Comparison of ENCODE assay signal across 1 cellular context in the genomic region with DNA sequence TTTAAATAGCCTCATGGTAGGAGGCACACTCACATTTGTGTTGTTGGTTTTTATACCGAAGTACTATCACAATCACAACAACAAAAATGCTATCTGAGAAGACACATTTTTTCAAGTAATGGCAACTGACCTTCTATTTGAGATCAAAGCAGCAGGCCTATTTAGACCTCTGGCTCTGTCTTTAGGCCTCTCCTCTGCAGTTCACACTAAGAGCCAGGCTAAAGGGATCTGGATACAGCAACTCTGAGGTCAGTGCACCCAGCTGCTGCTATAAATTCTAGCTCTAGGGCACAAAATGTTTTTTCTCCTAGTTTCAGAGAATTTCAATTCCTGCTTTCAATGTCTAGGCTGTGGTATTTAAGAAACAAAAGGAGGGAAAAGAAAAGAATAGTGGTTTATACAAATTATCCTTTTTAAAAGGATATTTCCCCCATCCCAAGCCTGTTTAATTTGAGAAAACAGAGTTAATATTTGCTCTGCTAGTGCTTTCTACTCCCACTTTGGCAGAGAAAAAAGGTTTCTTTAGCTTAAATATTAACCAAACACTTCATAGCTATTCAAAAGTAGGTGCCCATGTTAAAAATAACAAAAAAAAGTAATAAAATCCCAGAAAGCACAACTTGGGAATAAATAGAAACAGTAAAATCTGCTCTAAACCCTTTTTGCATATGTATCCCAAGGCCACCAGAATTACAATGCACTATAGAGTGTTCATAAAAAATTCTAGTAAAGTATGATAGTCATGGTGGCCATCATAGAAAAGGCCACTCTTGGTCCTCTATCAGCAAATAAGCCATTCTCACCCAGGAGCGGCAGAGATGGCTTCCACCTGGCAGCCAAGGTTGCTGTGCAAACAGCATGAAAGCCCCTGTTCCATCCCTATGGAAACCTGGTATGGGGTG.
TF ChIP-seq lines count a peak whose summit lies in the region.

No MANE protein-coding gene starts in this region.

TF ChIP-seq in HepG2, 621 proteins besides CTCF, POLR2A, EP300 and RAD21 (continued from another document and continues in another):
- TF ChIP-seq, protein P1, sequence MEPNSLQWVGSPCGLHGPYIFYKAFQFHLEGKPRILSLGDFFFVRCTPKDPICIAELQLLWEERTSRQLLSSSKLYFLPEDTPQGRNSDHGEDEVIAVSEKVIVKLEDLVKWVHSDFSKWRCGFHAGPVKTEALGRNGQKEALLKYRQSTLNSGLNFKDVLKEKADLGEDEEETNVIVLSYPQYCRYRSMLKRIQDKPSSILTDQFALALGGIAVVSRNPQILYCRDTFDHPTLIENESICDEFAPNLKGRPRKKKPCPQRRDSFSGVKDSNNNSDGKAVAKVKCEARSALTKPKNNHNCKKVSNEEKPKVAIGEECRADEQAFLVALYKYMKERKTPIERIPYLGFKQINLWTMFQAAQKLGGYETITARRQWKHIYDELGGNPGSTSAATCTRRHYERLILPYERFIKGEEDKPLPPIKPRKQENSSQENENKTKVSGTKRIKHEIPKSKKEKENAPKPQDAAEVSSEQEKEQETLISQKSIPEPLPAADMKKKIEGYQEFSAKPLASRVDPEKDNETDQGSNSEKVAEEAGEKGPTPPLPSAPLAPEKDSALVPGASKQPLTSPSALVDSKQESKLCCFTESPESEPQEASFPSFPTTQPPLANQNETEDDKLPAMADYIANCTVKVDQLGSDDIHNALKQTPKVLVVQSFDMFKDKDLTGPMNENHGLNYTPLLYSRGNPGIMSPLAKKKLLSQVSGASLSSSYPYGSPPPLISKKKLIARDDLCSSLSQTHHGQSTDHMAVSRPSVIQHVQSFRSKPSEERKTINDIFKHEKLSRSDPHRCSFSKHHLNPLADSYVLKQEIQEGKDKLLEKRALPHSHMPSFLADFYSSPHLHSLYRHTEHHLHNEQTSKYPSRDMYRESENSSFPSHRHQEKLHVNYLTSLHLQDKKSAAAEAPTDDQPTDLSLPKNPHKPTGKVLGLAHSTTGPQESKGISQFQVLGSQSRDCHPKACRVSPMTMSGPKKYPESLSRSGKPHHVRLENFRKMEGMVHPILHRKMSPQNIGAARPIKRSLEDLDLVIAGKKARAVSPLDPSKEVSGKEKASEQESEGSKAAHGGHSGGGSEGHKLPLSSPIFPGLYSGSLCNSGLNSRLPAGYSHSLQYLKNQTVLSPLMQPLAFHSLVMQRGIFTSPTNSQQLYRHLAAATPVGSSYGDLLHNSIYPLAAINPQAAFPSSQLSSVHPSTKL (CRISPR knock-in tag; IDR thresholded peaks at IDR 0.05) = peak; percentile 80
- TF ChIP-seq BRCA1 (CRISPR knock-in tag; IDR thresholded peaks at IDR 0.05) (0 out of 2 replicates have a peak, but pooled peaks have one; percentile 71), ZBTB7B (CRISPR knock-in tag; IDR thresholded peaks at IDR 0.05) (0 out of 2 replicates have a peak, but pooled peaks have one; percentile 36), POLR2G (IDR thresholded peaks at IDR 0.05; ENCODE audit: low read depth, low read length) (peak; percentile 68), ZNF570 (CRISPR knock-in tag; IDR thresholded peaks at IDR 0.05; ENCODE audit: borderline replicate concordance) (no peak), RARG (CRISPR knock-in tag; IDR thresholded peaks at IDR 0.05; ENCODE audit: low read depth) (no peak), HDAC2 (CRISPR knock-in tag; IDR thresholded peaks at IDR 0.05) (peak; percentile 40), ATF1 (CRISPR knock-in tag; IDR thresholded peaks at IDR 0.05) (peak; percentile 44; the same call in 1 of the 2 replicates), ADNP (CRISPR knock-in tag; IDR thresholded peaks at IDR 0.05) (0 out of 2 replicates have a peak, but pooled peaks have one; percentile 21), NCOR1 (IDR thresholded peaks at IDR 0.05; ENCODE audit: borderline replicate concordance, low read length) (peak; percentile 47; the same call in 1 of the 2 replicates), NKX3-1 (CRISPR knock-in tag; IDR thresholded peaks at IDR 0.05) (peak; percentile 51; the same call in 1 of the 2 replicates), ZSCAN20 (CRISPR knock-in tag; IDR thresholded peaks at IDR 0.05; ENCODE audit: borderline replicate concordance) (0 out of 2 replicates have a peak, but pooled peaks have one; percentile 63), SALL1 (CRISPR knock-in tag; IDR thresholded peaks at IDR 0.05) (peak; percentile 45), TCF7L2 (IDR thresholded peaks at IDR 0.05; ENCODE audit: low read depth, low read length) (peak; percentile 59; the same call in 1 of the 2 replicates), ZNF331 (CRISPR knock-in tag; IDR thresholded peaks at IDR 0.05) (peak; percentile 42; the same call in 1 of the 2 replicates), HOXA3 (CRISPR knock-in tag; IDR thresholded peaks at IDR 0.05) (0 out of 2 replicates have a peak, but pooled peaks have one; percentile 28), ZNF12 (CRISPR knock-in tag; IDR thresholded peaks at IDR 0.05) (peak; percentile 81), KAT8 (CRISPR knock-in tag; IDR thresholded peaks at IDR 0.05) (0 out of 2 replicates have a peak, but pooled peaks have one; percentile 12), KDM6A (CRISPR knock-in tag; IDR thresholded peaks at IDR 0.05; ENCODE audit: low read depth) (peak; percentile 68; the same call in 1 of the 2 replicates), ZMYM4 (CRISPR knock-in tag; IDR thresholded peaks at IDR 0.05) (peak; percentile 48), ZSCAN29 (CRISPR knock-in tag; conservative IDR thresholded peaks at IDR 0.05) (0 out of 2 replicates have a peak, but pooled peaks have one; percentile 52), SPEN (CRISPR knock-in tag; IDR thresholded peaks at IDR 0.05; ENCODE audit: low read depth) (no peak), MTF2 (CRISPR knock-in tag; IDR thresholded peaks at IDR 0.05; ENCODE audit: borderline replicate concordance) (no peak), CREM (IDR thresholded peaks at IDR 0.05) (peak; percentile 75), CREM (CRISPR knock-in tag; IDR thresholded peaks at IDR 0.05) (no peak), ATM (IDR thresholded peaks at IDR 0.05; ENCODE audit: borderline replicate concordance) (no peak), ASH2L (IDR thresholded peaks at IDR 0.05; ENCODE audit: insufficient read length, low read depth, low read length) (peak; percentile 96), ZNF629 (CRISPR knock-in tag; conservative IDR thresholded peaks at IDR 0.05) (0 out of 2 replicates have a peak, but pooled peaks have one; percentile 17), NR2F2 (IDR thresholded peaks at IDR 0.05; ENCODE audit: borderline replicate concordance, low read depth) (peak; percentile 45; the same call in 1 of the 2 replicates)
- TF ChIP-seq, protein P2, sequence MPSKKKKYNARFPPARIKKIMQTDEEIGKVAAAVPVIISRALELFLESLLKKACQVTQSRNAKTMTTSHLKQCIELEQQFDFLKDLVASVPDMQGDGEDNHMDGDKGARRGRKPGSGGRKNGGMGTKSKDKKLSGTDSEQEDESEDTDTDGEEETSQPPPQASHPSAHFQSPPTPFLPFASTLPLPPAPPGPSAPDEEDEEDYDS (CRISPR knock-in tag; IDR thresholded peaks at IDR 0.05) = 0 out of 2 replicates have a peak, but pooled peaks have one; percentile 11
- TF ChIP-seq, protein P3, sequence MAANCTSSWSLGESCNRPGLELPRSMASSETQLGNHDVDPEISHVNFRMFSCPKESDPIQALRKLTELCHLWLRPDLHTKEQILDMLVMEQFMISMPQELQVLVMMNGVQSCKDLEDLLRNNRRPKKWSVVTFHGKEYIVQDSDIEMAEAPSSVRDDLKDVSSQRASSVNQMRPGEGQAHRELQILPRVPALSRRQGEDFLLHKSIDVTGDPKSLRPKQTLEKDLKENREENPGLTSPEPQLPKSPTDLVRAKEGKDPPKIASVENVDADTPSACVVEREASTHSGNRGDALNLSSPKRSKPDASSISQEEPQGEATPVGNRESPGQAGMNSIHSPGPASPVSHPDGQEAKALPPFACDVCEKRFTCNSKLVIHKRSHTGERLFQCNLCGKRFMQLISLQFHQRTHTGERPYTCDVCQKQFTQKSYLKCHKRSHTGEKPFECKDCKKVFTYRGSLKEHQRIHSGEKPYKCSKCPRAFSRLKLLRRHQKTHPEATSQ (CRISPR knock-in tag; IDR thresholded peaks at IDR 0.05; ENCODE audit: borderline replicate concordance) = no peak; the same call in 1 of the 2 replicates
- TF ChIP-seq, protein P4, sequence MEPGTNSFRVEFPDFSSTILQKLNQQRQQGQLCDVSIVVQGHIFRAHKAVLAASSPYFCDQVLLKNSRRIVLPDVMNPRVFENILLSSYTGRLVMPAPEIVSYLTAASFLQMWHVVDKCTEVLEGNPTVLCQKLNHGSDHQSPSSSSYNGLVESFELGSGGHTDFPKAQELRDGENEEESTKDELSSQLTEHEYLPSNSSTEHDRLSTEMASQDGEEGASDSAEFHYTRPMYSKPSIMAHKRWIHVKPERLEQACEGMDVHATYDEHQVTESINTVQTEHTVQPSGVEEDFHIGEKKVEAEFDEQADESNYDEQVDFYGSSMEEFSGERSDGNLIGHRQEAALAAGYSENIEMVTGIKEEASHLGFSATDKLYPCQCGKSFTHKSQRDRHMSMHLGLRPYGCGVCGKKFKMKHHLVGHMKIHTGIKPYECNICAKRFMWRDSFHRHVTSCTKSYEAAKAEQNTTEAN (CRISPR knock-in tag; conservative IDR thresholded peaks at IDR 0.05) = peak; percentile 52; the same call in 1 of the 2 replicates
- TF ChIP-seq, protein P5, sequence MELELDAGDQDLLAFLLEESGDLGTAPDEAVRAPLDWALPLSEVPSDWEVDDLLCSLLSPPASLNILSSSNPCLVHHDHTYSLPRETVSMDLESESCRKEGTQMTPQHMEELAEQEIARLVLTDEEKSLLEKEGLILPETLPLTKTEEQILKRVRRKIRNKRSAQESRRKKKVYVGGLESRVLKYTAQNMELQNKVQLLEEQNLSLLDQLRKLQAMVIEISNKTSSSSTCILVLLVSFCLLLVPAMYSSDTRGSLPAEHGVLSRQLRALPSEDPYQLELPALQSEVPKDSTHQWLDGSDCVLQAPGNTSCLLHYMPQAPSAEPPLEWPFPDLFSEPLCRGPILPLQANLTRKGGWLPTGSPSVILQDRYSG (CRISPR knock-in tag; IDR thresholded peaks at IDR 0.05) = 0 out of 2 replicates have a peak, but pooled peaks have one; percentile 57
- TF ChIP-seq, protein P6, sequence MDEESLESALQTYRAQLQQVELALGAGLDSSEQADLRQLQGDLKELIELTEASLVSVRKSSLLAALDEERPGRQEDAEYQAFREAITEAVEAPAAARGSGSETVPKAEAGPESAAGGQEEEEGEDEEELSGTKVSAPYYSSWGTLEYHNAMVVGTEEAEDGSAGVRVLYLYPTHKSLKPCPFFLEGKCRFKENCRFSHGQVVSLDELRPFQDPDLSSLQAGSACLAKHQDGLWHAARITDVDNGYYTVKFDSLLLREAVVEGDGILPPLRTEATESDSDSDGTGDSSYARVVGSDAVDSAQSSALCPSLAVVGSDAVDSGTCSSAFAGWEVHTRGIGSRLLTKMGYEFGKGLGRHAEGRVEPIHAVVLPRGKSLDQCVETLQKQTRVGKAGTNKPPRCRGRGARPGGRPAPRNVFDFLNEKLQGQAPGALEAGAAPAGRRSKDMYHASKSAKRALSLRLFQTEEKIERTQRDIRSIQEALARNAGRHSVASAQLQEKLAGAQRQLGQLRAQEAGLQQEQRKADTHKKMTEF (CRISPR knock-in tag; IDR thresholded peaks at IDR 0.05) = peak; percentile 65
- TF ChIP-seq, protein P7, sequence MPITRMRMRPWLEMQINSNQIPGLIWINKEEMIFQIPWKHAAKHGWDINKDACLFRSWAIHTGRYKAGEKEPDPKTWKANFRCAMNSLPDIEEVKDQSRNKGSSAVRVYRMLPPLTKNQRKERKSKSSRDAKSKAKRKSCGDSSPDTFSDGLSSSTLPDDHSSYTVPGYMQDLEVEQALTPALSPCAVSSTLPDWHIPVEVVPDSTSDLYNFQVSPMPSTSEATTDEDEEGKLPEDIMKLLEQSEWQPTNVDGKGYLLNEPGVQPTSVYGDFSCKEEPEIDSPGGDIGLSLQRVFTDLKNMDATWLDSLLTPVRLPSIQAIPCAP (CRISPR knock-in tag; IDR thresholded peaks at IDR 0.05; ENCODE audit: low read depth) = no peak
- TF ChIP-seq, protein P8, sequence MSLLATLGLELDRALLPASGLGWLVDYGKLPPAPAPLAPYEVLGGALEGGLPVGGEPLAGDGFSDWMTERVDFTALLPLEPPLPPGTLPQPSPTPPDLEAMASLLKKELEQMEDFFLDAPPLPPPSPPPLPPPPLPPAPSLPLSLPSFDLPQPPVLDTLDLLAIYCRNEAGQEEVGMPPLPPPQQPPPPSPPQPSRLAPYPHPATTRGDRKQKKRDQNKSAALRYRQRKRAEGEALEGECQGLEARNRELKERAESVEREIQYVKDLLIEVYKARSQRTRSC (CRISPR knock-in tag; IDR thresholded peaks at IDR 0.05; ENCODE audit: low read depth) = no peak
- TF ChIP-seq, protein P9, sequence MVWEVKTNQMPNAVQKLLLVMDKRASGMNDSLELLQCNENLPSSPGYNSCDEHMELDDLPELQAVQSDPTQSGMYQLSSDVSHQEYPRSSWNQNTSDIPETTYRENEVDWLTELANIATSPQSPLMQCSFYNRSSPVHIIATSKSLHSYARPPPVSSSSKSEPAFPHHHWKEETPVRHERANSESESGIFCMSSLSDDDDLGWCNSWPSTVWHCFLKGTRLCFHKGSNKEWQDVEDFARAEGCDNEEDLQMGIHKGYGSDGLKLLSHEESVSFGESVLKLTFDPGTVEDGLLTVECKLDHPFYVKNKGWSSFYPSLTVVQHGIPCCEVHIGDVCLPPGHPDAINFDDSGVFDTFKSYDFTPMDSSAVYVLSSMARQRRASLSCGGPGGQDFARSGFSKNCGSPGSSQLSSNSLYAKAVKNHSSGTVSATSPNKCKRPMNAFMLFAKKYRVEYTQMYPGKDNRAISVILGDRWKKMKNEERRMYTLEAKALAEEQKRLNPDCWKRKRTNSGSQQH (CRISPR knock-in tag; IDR thresholded peaks at IDR 0.05; ENCODE audit: low read depth) = no peak
- TF ChIP-seq, protein P10, sequence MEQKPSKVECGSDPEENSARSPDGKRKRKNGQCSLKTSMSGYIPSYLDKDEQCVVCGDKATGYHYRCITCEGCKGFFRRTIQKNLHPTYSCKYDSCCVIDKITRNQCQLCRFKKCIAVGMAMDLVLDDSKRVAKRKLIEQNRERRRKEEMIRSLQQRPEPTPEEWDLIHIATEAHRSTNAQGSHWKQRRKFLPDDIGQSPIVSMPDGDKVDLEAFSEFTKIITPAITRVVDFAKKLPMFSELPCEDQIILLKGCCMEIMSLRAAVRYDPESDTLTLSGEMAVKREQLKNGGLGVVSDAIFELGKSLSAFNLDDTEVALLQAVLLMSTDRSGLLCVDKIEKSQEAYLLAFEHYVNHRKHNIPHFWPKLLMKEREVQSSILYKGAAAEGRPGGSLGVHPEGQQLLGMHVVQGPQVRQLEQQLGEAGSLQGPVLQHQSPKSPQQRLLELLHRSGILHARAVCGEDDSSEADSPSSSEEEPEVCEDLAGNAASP (CRISPR knock-in tag; IDR thresholded peaks at IDR 0.05; ENCODE audit: borderline replicate concordance) = peak; percentile 61; the same call in 1 of the 2 replicates
- TF ChIP-seq, protein P11, sequence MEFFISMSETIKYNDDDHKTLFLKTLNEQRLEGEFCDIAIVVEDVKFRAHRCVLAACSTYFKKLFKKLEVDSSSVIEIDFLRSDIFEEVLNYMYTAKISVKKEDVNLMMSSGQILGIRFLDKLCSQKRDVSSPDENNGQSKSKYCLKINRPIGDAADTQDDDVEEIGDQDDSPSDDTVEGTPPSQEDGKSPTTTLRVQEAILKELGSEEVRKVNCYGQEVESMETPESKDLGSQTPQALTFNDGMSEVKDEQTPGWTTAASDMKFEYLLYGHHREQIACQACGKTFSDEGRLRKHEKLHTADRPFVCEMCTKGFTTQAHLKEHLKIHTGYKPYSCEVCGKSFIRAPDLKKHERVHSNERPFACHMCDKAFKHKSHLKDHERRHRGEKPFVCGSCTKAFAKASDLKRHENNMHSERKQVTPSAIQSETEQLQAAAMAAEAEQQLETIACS (CRISPR knock-in tag; IDR thresholded peaks at IDR 0.05) = 0 out of 2 replicates have a peak, but pooled peaks have one; percentile 27
